10 cellular contexts compared by ENCODE assay signal in genomic region chr4:51885371-51885770, GRCh38. TPM values are rescaled to one million over a fixed set of nuclear protein-coding genes. Genes with fewer than 3 reads are reported as not detected.
DNase-seq lines count a peak whose midpoint lies in the region; ATAC-seq, FAIRE-seq and TF ChIP-seq lines count a peak whose summit lies in the region.
"Had no signal": no experiment of that assay in that cellular context is flagged by ENCODE, and none has a peak within 500 bp of the region (broad histone marks: within the 10 kb centered on the region; RNA-seq: fewer than 3 reads in every experiment).

No MANE protein-coding gene starts in this region.

- H3K9ac ChIP-seq in endothelial cell of umbilical vein (replicated peaks; ENCODE audit: extremely low read depth, insufficient read depth, low read length) (no peak overlapping the region), smooth muscle cell (ENCODE audit: low read depth) (no peak overlapping the region)

- H3K79me2 ChIP-seq in endothelial cell of umbilical vein (ENCODE audit: control insufficient read depth, insufficient read depth, low read length) (no peaks in the 10 kb centered on the region), smooth muscle cell (ENCODE audit: low read depth) (no peaks in the 10 kb centered on the region)

- H3K27ac ChIP-seq in endothelial cell of umbilical vein (ENCODE audit: insufficient read depth, low read depth, low read length): no peak overlapping the region
- no peak overlapping the region for H3K27ac ChIP-seq in smooth muscle cell (ENCODE audit: low read depth)
- H3K27ac ChIP-seq: SJCRH30 had no signal

- DNase-seq in D721Med (ENCODE audit: insufficient read length, low spot score) (no peak), NCI-H2227 treated with DMSO at 0.1 percent for 48 hours (lab: John Stamatoyannopoulos, UW) (peak; percentile 7), endothelial cell of umbilical vein (ENCODE audit: low read depth, low spot score) (peak; percentile 40), smooth muscle cell (lab: John Stamatoyannopoulos, UW; ENCODE audit: unreplicated experiment) (no peak), T-helper 9 cell (no peak), globus pallidus (ENCODE audit: low spot score) (no peak)
- no peak for DNase-seq in stimulated activated CD4-positive, alpha-beta T cell treated with anti-CD3 and anti-CD28 coated beads, Interleukin-1b, Interleukin-23, amount 100 ng/mL, for 48 hours
- DNase-seq: right cardiac atrium had no signal

- no peak for FAIRE-seq in D721Med (lab: Jason Lieb, UNC)
- FAIRE-seq in endothelial cell of umbilical vein (lab: Jason Lieb, UNC): no peak

- no peaks in the 10 kb centered on the region for H4K20me1 ChIP-seq in endothelial cell of umbilical vein (replicated peaks; ENCODE audit: control insufficient read depth, extremely low read depth, insufficient read depth, low read length)
- no peaks in the 10 kb centered on the region for H4K20me1 ChIP-seq in smooth muscle cell (ENCODE audit: low read depth)

- WGBS in smooth muscle cell (ENCODE audit: low lambda C conversion rate): 67% methylated on average over 5 of the region's 5 CpGs

- intact Hi-C loops in endothelial cell of umbilical vein (cut with micrococcal nuclease): loop anchor here (1.0 kb wide), 2 partner anchors 131 to 141 kb away; no protein-coding TSS in a partner anchor

- POLR2A ChIA-PET in endothelial cell of umbilical vein (lab: Charles Lee): no interaction called here

- CTCF ChIA-PET in endothelial cell of umbilical vein (lab: Charles Lee): interaction anchor here (0.6 to 2.8 kb wide), 11 partner anchors 16 to 141 kb away, joined by 3 to 12 read pairs (median 4); partner anchors contain the start of genes DCUN1D4 and LRRC66

- H3F3A ChIP-seq in smooth muscle cell (ENCODE audit: low read depth): no peaks in the 10 kb centered on the region

- no peaks in the 10 kb centered on the region for H3K27me3 ChIP-seq in endothelial cell of umbilical vein (ENCODE audit: control insufficient read depth in 2 of 2, insufficient read depth in 2 of 2, low read length in 2 of 2)
- H3K27me3 ChIP-seq in smooth muscle cell (ENCODE audit: low read depth): no peaks in the 10 kb centered on the region
- H3K27me3 ChIP-seq: SJCRH30 had no signal

- no peak overlapping the region for H3K4me2 ChIP-seq in endothelial cell of umbilical vein (ENCODE audit: insufficient read depth, low read length)
- H3K4me2 ChIP-seq in smooth muscle cell: no peak overlapping the region

- H3K4me1 ChIP-seq in endothelial cell of umbilical vein (ENCODE audit: control insufficient read depth, extremely low read depth, insufficient read depth, low read length) (no peaks in the 10 kb centered on the region), smooth muscle cell (ENCODE audit: low read depth) (peaks cover 21% of the 10 kb centered on the region)
- H3K4me1 ChIP-seq: SJCRH30 had no signal

- no TSS peak for BruUV-seq in endothelial cell of umbilical vein (replicated peaks; lab: Mats Ljungman, UMichigan)

- no peaks in the 10 kb centered on the region for H3K9me1 ChIP-seq in endothelial cell of umbilical vein (replicated peaks; ENCODE audit: control insufficient read depth, extremely low read depth, insufficient read depth, low read length)

- H3K9me3 ChIP-seq in endothelial cell of umbilical vein (replicated peaks; ENCODE audit: control insufficient read depth, insufficient read depth, low read length): no peaks in the 10 kb centered on the region
- no peaks in the 10 kb centered on the region for H3K9me3 ChIP-seq in smooth muscle cell (replicated peaks; ENCODE audit: low read depth)
- H3K9me3 ChIP-seq: SJCRH30 had no signal

- TF ChIP-seq POLR2A in endothelial cell of umbilical vein (IDR thresholded peaks at IDR 0.05; ENCODE audit: low read depth, low read length): no peak

- H2AFZ ChIP-seq in endothelial cell of umbilical vein (ENCODE audit: low read depth, low read length): no peak overlapping the region
- H2AFZ ChIP-seq in smooth muscle cell (ENCODE audit: low read depth): no peak overlapping the region

- ATAC-seq in GM19372 (IDR thresholded peaks at IDR 0.05; ENCODE audit: low read depth, unreplicated experiment): peak; percentile 71

- dilution Hi-C loops in endothelial cell of umbilical vein (cut with MboI; ENCODE audit: extremely low pct_ligation_motif_present, low sequenced_read_pairs): no loop called here

- H3K36me3 ChIP-seq in endothelial cell of umbilical vein (ENCODE audit: control insufficient read depth in 2 of 2, extremely low read depth in 1 of 2, insufficient read depth in 2 of 2, low read length in 2 of 2): peaks cover 5 to 8% of the 10 kb centered on the region in 2 experiments
- peaks cover 5% of the 10 kb centered on the region for H3K36me3 ChIP-seq in smooth muscle cell (ENCODE audit: low read depth)

- TF ChIP-seq CTCF in D721Med (IDR thresholded peaks at IDR 0.05; ENCODE audit: insufficient read depth, missing control alignments): peak; percentile 23
- TF ChIP-seq CTCF in endothelial cell of umbilical vein (IDR thresholded peaks at IDR 0.05; ENCODE audit: extremely low read depth in 1 of 2, insufficient read depth in 1 of 2, low read depth in 1 of 2, low read length in 2 of 2): peak; percentile 40 to 44
- peak; percentile 36 for TF ChIP-seq CTCF in smooth muscle cell (IDR thresholded peaks at IDR 0.05; ENCODE audit: borderline replicate concordance, insufficient read depth, poor library complexity, severe bottlenecking)

- no peak overlapping the region for H3K4me3 ChIP-seq in endothelial cell of umbilical vein (replicated peaks in 1 of 3; ENCODE audit: insufficient read depth in 1 of 3, low read depth in 1 of 3, low read length in 3 of 3)
- no peak overlapping the region for H3K4me3 ChIP-seq in smooth muscle cell
- H3K4me3 ChIP-seq: SJCRH30 had no signal

TF ChIP-seq in endothelial cell of umbilical vein, 7 proteins besides CTCF, POLR2A, EP300 and RAD21:
- TF ChIP-seq JUN (IDR thresholded peaks at IDR 0.05; ENCODE audit: borderline replicate concordance, insufficient read depth, insufficient read length, low read depth): no peak
- TF ChIP-seq FOS (IDR thresholded peaks at IDR 0.05; ENCODE audit: borderline replicate concordance, insufficient read depth, low read length): no peak
- no peak for TF ChIP-seq MAX (IDR thresholded peaks at IDR 0.05; ENCODE audit: insufficient read depth, insufficient read length)
- TF ChIP-seq GATA2 (IDR thresholded peaks at IDR 0.05; ENCODE audit: insufficient read depth, insufficient read length, low read depth, low read length): no peak
- no peak for TF ChIP-seq EZH2 (IDR thresholded peaks at IDR 0.05; ENCODE audit: borderline replicate concordance, low read depth, low read length, severe bottlenecking)
- TF ChIP-seq MYC (IDR thresholded peaks at IDR 0.05; ENCODE audit: low read depth, low read length): no peak
- TF ChIP-seq POLR2AphosphoS5 (IDR thresholded peaks at IDR 0.05; ENCODE audit: insufficient read depth, low read depth, low read length): no peak

RNA-seq across cellular contexts. Expression of gene DCUN1D4, which starts 42.4 kb away (rescaled TPM):
- 50.2 and 50.6 TPM in 2 replicates for total RNA-seq in endothelial cell of umbilical vein
- 20.5 and 24.8 TPM in 2 replicates for polyA plus RNA-seq in endothelial cell of umbilical vein
- polyA plus RNA-seq in endothelial cell of umbilical vein (2011; cell fraction: cytosol; rRNA removed): 18.4 and 26.9 TPM in 2 replicates
- polyA plus RNA-seq in endothelial cell of umbilical vein (2011; cell fraction: nucleus; rRNA removed): 157 and 173 TPM in 2 replicates
- 32.8 and 33.0 TPM in 2 replicates for polyA plus RNA-seq in endothelial cell of umbilical vein (2012)
- 76.8 and 129 TPM in 2 replicates for polyA minus RNA-seq in endothelial cell of umbilical vein
- polyA minus RNA-seq in endothelial cell of umbilical vein (2011; cell fraction: cytosol; rRNA and poly(A)+ RNA removed): 26.2 TPM
- polyA minus RNA-seq in endothelial cell of umbilical vein (2011; cell fraction: nucleus; rRNA and poly(A)+ RNA removed): 79.2 and 104 TPM in 2 replicates
- total RNA-seq in smooth muscle cell: 22.9 and 31.5 TPM in 2 replicates
- polyA plus RNA-seq in smooth muscle cell: 14.1 and 19.8 TPM in 2 replicates

Comparison
In these comparisons a context has a peak if more than half of its experiments do, and no peak if none do; other contexts are left out.
1. DNase-seq: peak in NCI-H2227 treated with DMSO at 0.1 percent for 48 hours (single experiment) and endothelial cell of umbilical vein (single experiment); none in D721Med (single experiment), smooth muscle cell (single experiment), stimulated activated CD4-positive, alpha-beta T cell treated with anti-CD3 and anti-CD28 coated beads, Interleukin-1b, Interleukin-23, amount 100 ng/mL, for 48 hours (single experiment), T-helper 9 cell (single experiment) and globus pallidus (single experiment).
2. Peak in every context shown above with its lines, with median percentiles within 50 percentile points of each other: CTCF ChIP-seq.